1 cellular context compared by ENCODE assay signal in the genomic region with DNA sequence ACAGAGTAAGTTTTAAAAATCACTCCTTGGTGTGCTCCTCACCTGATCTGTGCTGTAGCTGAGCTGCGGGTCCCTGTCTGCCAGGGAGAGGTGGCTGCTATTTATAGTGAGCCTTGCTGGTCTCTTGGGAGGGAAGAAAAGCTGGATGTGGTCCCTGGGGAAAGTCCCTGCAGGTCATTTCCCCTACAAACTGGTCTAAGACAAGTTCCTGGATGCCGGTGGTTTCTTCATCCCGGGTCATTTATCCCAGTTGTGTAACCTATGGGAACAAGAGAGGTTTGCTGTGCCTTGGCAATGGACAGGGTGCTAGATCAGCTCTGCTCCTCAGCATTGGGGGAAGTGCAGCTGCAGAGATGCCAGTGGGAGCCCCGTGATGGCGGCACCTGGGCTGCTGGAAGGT.
TF ChIP-seq lines count a peak whose summit lies in the region.

A gene (minus strand): TSS at position 108 of the 400 bp plus-strand sequence. CDS start 657 bp downstream, outside the sequence.

TF ChIP-seq in liver, 16 proteins besides CTCF, POLR2A, EP300 and RAD21 (continued from another document):
- TF ChIP-seq, protein P1, sequence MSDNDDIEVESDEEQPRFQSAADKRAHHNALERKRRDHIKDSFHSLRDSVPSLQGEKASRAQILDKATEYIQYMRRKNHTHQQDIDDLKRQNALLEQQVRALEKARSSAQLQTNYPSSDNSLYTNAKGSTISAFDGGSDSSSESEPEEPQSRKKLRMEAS (IDR thresholded peaks at IDR 0.05): peak; percentile 46
- TF ChIP-seq TAF1 (conservative IDR thresholded peaks at IDR 0.05): no peak
- TF ChIP-seq HNF4A (conservative IDR thresholded peaks at IDR 0.05): peak; percentile 53 to 61
- peak; percentile 71 to 77 for TF ChIP-seq RXRA (IDR thresholded peaks at IDR 0.05)
TF ChIP-seq in liver: peak in this region for 6.
